In the genomic region with DNA sequence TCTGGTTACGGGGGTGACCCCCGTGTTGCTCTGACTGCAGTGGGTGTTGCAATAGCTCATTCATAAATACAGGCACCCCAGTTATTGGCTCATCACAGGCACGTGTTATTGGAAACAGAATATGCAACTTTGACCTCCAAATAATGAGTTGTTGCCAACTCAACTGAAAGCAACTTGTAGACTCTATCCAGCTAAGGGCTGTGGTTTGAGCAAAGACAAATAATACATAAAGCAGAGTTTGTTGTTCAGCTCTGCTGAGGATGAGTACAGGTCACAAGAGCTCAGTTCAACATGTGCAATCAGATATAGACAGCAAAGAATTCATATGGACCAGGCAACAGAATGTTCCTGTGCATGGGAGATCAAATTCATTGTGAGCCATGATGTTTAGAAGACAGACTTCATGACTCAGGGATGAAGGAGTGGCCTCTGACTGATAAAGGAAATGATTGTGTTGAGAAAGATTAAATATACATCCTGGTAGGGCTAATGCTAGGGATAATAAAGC, we compare ENCODE assay signal across 19 cellular contexts.
DNase-seq lines count a peak whose midpoint lies in the region; TF ChIP-seq lines count a peak whose summit lies in the region.
"Had no signal": no experiment of that assay in that cellular context is flagged by ENCODE, and none has a peak within 500 bp of the region (broad histone marks: within the 10 kb centered on the region; RNA-seq: fewer than 3 reads in every experiment).

No MANE protein-coding gene starts in this region.

- H3K4me3 ChIP-seq in brain microvascular endothelial cell (ENCODE audit: low read depth, low read length) (no peak overlapping the region), smooth muscle cell (no peak overlapping the region)

- peaks cover 43% of the 10 kb centered on the region for H3K4me1 ChIP-seq in smooth muscle cell (ENCODE audit: low read depth)

- H3K4me3 Mint-ChIP-seq in progenitor cell of endocrine pancreas (ENCODE audit: low read depth), result no peak overlapping the region
- H3K4me3 Mint-ChIP-seq: activated CD4-positive, alpha-beta T cell treated with anti-CD3 and anti-CD28 coated beads, Interleukin-2, amount 10 ng/mL, durations not matched to agents 24 days and 14 days; endodermal cell; HFFc6; memory B cell; naive thymus-derived CD8-positive, alpha-beta T cell had no signal

- no peak overlapping the region for H2AFZ ChIP-seq in smooth muscle cell (ENCODE audit: low read depth)

- no peak for TF ChIP-seq CTCF in brain microvascular endothelial cell (IDR thresholded peaks at IDR 0.05; ENCODE audit: low read depth, low read length, missing control alignments)
- no peak for TF ChIP-seq CTCF in smooth muscle cell (IDR thresholded peaks at IDR 0.05; ENCODE audit: borderline replicate concordance, insufficient read depth, poor library complexity, severe bottlenecking)
- TF ChIP-seq CTCF in progenitor cell of endocrine pancreas (IDR thresholded peaks at IDR 0.05; ENCODE audit: unreplicated experiment), result no peak

- in situ Hi-C loops in brain microvascular endothelial cell (cut with HindIII; ENCODE audit: low pct_ligation_motif_present, low sequenced_read_pairs), result no loop called here

- DNase-seq in NOMO-1 treated with DMSO at 0.1 percent for 48 hours (lab: John Stamatoyannopoulos, UW; ENCODE audit: unreplicated experiment) (peak; percentile 21), NOMO-1 treated with dmso at 0.1 percent for 144 hours (lab: John Stamatoyannopoulos, UW; ENCODE audit: unreplicated experiment) (no peak), brain microvascular endothelial cell (peak; percentile 64), foreskin melanocyte (peak; percentile 86), smooth muscle cell (lab: John Stamatoyannopoulos, UW; ENCODE audit: unreplicated experiment) (no peak), progenitor cell of endocrine pancreas (ENCODE audit: low spot score, unreplicated experiment) (no peak), NCI-H1048 (lab: John Stamatoyannopoulos, UW) (no peak), SKM-1 treated with dmso at 0.1 percent for 144 hours (lab: John Stamatoyannopoulos, UW; ENCODE audit: unreplicated experiment) (no peak)
- DNase-seq: activated CD4-positive, alpha-beta T cell treated with anti-CD3 and anti-CD28 coated beads, Interleukin-2, amount 10 ng/mL, durations not matched to agents 24 days and 14 days; aorta; C1 segment of cervical spinal cord; endodermal cell; head of caudate nucleus; HFFc6; naive thymus-derived CD8-positive, alpha-beta T cell; posterior cingulate gyrus; SW 1271 had no signal

- H4K20me1 ChIP-seq in smooth muscle cell (ENCODE audit: low read depth), result no peaks in the 10 kb centered on the region

- H3K4me1 Mint-ChIP-seq in progenitor cell of endocrine pancreas (ENCODE audit: low read depth), result peaks cover 11% of the 10 kb centered on the region
- H3K4me1 Mint-ChIP-seq: activated CD4-positive, alpha-beta T cell treated with anti-CD3 and anti-CD28 coated beads, Interleukin-2, amount 10 ng/mL, durations not matched to agents 24 days and 14 days had no signal

- H3K27me3 ChIP-seq in brain microvascular endothelial cell (replicated peaks) (no peaks in the 10 kb centered on the region), smooth muscle cell (ENCODE audit: low read depth) (no peaks in the 10 kb centered on the region)

- H3K36me3 Mint-ChIP-seq in progenitor cell of endocrine pancreas (ENCODE audit: insufficient read depth), result no peaks in the 10 kb centered on the region
- H3K36me3 Mint-ChIP-seq: memory B cell; naive thymus-derived CD8-positive, alpha-beta T cell had no signal

- H3K27ac ChIP-seq in brain microvascular endothelial cell (peak overlapping the region; percentile 25), smooth muscle cell (ENCODE audit: low read depth) (no peak overlapping the region)
- H3K27ac ChIP-seq: 22Rv1 had no signal

- no peaks in the 10 kb centered on the region for H3K79me2 ChIP-seq in smooth muscle cell (ENCODE audit: low read depth)

- H3K36me3 ChIP-seq in brain microvascular endothelial cell (replicated peaks), result no peaks in the 10 kb centered on the region
- H3K36me3 ChIP-seq in smooth muscle cell (ENCODE audit: low read depth), result no peaks in the 10 kb centered on the region

- peak overlapping the region; percentile 3 for H3K4me2 ChIP-seq in smooth muscle cell

- no peak overlapping the region for H3K27ac Mint-ChIP-seq in progenitor cell of endocrine pancreas
- H3K27ac Mint-ChIP-seq: activated CD4-positive, alpha-beta T cell treated with anti-CD3 and anti-CD28 coated beads, Interleukin-2, amount 10 ng/mL, durations not matched to agents 24 days and 14 days; endodermal cell; HFFc6; memory B cell; naive thymus-derived CD8-positive, alpha-beta T cell had no signal

- peaks cover 34% of the 10 kb centered on the region for H3K27me3 Mint-ChIP-seq in progenitor cell of endocrine pancreas

- H3K9me3 Mint-ChIP-seq in progenitor cell of endocrine pancreas (ENCODE audit: low read depth), result no peaks in the 10 kb centered on the region
- H3K9me3 Mint-ChIP-seq: endodermal cell; HFFc6; naive thymus-derived CD8-positive, alpha-beta T cell had no signal

- peaks cover 7% of the 10 kb centered on the region for H3F3A ChIP-seq in smooth muscle cell (ENCODE audit: low read depth)

- no peak overlapping the region for H3K9ac ChIP-seq in smooth muscle cell (ENCODE audit: low read depth)

- WGBS in smooth muscle cell (ENCODE audit: low lambda C conversion rate), result 85% methylated on average over 3 of the region's 3 CpGs

- no peaks in the 10 kb centered on the region for H3K9me3 ChIP-seq in smooth muscle cell (replicated peaks; ENCODE audit: low read depth)

Comparison
In these comparisons a context has a peak if more than half of its experiments do, and no peak if none do; other contexts are left out.
1. DNase-seq: peak in NOMO-1 treated with DMSO at 0.1 percent for 48 hours (single experiment), brain microvascular endothelial cell (single experiment) and foreskin melanocyte (single experiment); none in NOMO-1 treated with dmso at 0.1 percent for 144 hours (single experiment), smooth muscle cell (single experiment), progenitor cell of endocrine pancreas (single experiment), NCI-H1048 (single experiment) and SKM-1 treated with dmso at 0.1 percent for 144 hours (single experiment).